Comparison of ENCODE assay signal across 6 cellular contexts in genomic region chr19:48403606-48404005, GRCh38. TPM values are rescaled to one million over a fixed set of nuclear protein-coding genes. Genes with fewer than 3 reads are reported as not detected.
A peak's percentile ranks its signal among the peaks of the same experiment; 100 is the strongest.
DNase-seq lines count a peak whose midpoint lies in the region; ATAC-seq lines count a peak whose summit lies in the region.

No MANE protein-coding gene starts in this region.

- no peak overlapping the region for H3K4me3 Mint-ChIP-seq in CD4-positive, alpha-beta memory T cell

- CTCF ChIA-PET in CD4-positive, alpha-beta memory T cell (lab: Charles Lee; ENCODE audit: partially characterized antibody): interaction anchor here (0.6 to 4.9 kb wide), 3 partner anchors 10 to 12 kb away, joined by 3 to 28 read pairs (median 4); partner anchors contain the start of genes GRIN2D and KDELR1

- ATAC-seq in GM21786 (IDR thresholded peaks at IDR 0.05; ENCODE audit: unreplicated experiment) (peak; percentile 61), esophagus mucosa (peak; percentile 32)

- H3K36me3 ChIP-seq in CD4-positive, alpha-beta memory T cell (ENCODE audit: insufficient read depth, low read length): no peaks in the 10 kb centered on the region

- H3K9me3 ChIP-seq in CD4-positive, alpha-beta memory T cell (ENCODE audit: control insufficient read depth in 1 of 2, low read length in 2 of 2): no peaks in the 10 kb centered on the region

- peaks cover 0 to 2% (median 0%) of the 10 kb centered on the region in 8 donors for H3K9me3 Mint-ChIP-seq in CD4-positive, alpha-beta memory T cell

- peaks cover 2 to 7% of the 10 kb centered on the region in 2 donors for H3K27me3 Mint-ChIP-seq in CD4-positive, alpha-beta memory T cell

- peak overlapping the region in 2 of 7 donors; percentile 24 to 62 for H3K27ac Mint-ChIP-seq in CD4-positive, alpha-beta memory T cell

- H3K4me1 Mint-ChIP-seq in CD4-positive, alpha-beta memory T cell: peaks cover 8 to 31% (median 16%) of the 10 kb centered on the region in 4 donors

- H3K27ac ChIP-seq in CD4-positive, alpha-beta memory T cell (ENCODE audit: low read depth, low read length): no peak overlapping the region

- DNase-seq in CD4-positive, alpha-beta memory T cell: peak; percentile 32 to 65 (median 47)
- peak; percentile 77 for DNase-seq in RPMI7951 (ENCODE audit: low read depth)
- peak; percentile 21 for DNase-seq in stimulated activated naive CD4-positive, alpha-beta T cell treated with Interleukin-2 at 50 U/mL for 16 hours (lab: John Stamatoyannopoulos, UW)
- DNase-seq in middle frontal gyrus (ENCODE audit: extremely low spot score, low spot score): no peak

- peaks cover 0 to 1% of the 10 kb centered on the region in 2 donors for H3K36me3 Mint-ChIP-seq in CD4-positive, alpha-beta memory T cell

- intact Hi-C loops in CD4-positive, alpha-beta memory T cell (cut with micrococcal nuclease): no loop called here

- POLR2A ChIA-PET in CD4-positive, alpha-beta memory T cell (lab: Charles Lee; ENCODE audit: partially characterized antibody): interaction anchor here (1.0 to 2.1 kb wide), 3 partner anchors 11 to 40 kb away, joined by 3 to 11 read pairs (median 9); partner anchors contain the start of genes KDELR1, SYNGR4 and TMEM143

- H3K4me1 ChIP-seq in CD4-positive, alpha-beta memory T cell (ENCODE audit: insufficient read depth, low read length): no peaks in the 10 kb centered on the region

- no peak overlapping the region for H3K4me3 ChIP-seq in CD4-positive, alpha-beta memory T cell (ENCODE audit: low read length in 2 of 2)

- no peaks in the 10 kb centered on the region for H3K27me3 ChIP-seq in CD4-positive, alpha-beta memory T cell (ENCODE audit: insufficient read depth, low read length)

RNA-seq across cellular contexts. Expression of gene GRIN2D, which starts 10.1 kb away (rescaled TPM):
- under 1 TPM; 0.14 to 0.17 TPM for total RNA-seq in CD4-positive, alpha-beta memory T cell
- polyA plus RNA-seq in CD4-positive, alpha-beta memory T cell: not detected
- total RNA-seq in RPMI7951 (2014; rRNA removed; shearing (Covaris generic)): 0.60 and 0.68 TPM in 2 replicates
- 0.04 TPM for total RNA-seq in esophagus mucosa

RNA-seq across cellular contexts. Expression of gene KDELR1, which starts 12.3 kb away (rescaled TPM):
- 10 to 100 TPM; 58.8 to 63.2 TPM for total RNA-seq in CD4-positive, alpha-beta memory T cell
- polyA plus RNA-seq in CD4-positive, alpha-beta memory T cell: 10 to 100 TPM; 17.7 to 28.8 TPM
- 153 and 156 TPM in 2 replicates for total RNA-seq in RPMI7951 (2014; rRNA removed; shearing (Covaris generic))
- total RNA-seq in esophagus mucosa: 86.6 TPM

RNA-seq across cellular contexts. Expression of gene SYNGR4, which starts 39.4 kb away (rescaled TPM):
- total RNA-seq in CD4-positive, alpha-beta memory T cell: not detected
- polyA plus RNA-seq in CD4-positive, alpha-beta memory T cell: not detected
- total RNA-seq in RPMI7951 (2014; rRNA removed; shearing (Covaris generic)): not detected in 2 replicates
- total RNA-seq in esophagus mucosa: not detected

RNA-seq across cellular contexts. Expression of gene TMEM143, which starts 39.9 kb away (rescaled TPM):
- 10 to 100 TPM; 27.6 to 31.8 TPM for total RNA-seq in CD4-positive, alpha-beta memory T cell
- polyA plus RNA-seq in CD4-positive, alpha-beta memory T cell: 1 to 10 TPM; 3.8 to 8.2 TPM
- total RNA-seq in RPMI7951 (2014; rRNA removed; shearing (Covaris generic)): 4.4 and 6.4 TPM in 2 replicates
- total RNA-seq in esophagus mucosa: 5.5 TPM

RNA-seq across cellular contexts. Expression of gene GRWD1, which starts 42.2 kb away (rescaled TPM):
- total RNA-seq in CD4-positive, alpha-beta memory T cell: 10 to 100 TPM; 36.2 to 39.0 TPM
- polyA plus RNA-seq in CD4-positive, alpha-beta memory T cell: 10 to 100 TPM; 44.4 to 52.8 TPM
- total RNA-seq in RPMI7951 (2014; rRNA removed; shearing (Covaris generic)): 28.2 and 38.0 TPM in 2 replicates
- total RNA-seq in esophagus mucosa: 24.6 TPM
